In genomic region chr1:201582261-201582951, GRCh38 we compare ENCODE assay signal across 12 cellular contexts. TPM values are rescaled to one million over a fixed set of nuclear protein-coding genes. Genes with fewer than 3 reads are reported as not detected.
DNase-seq lines count a peak whose midpoint lies in the region; ATAC-seq and TF ChIP-seq lines count a peak whose summit lies in the region.
"Had no signal": no experiment of that assay in that cellular context is flagged by ENCODE, and none has a peak within 500 bp of the region (broad histone marks: within the 10 kb centered on the region; RNA-seq: fewer than 3 reads in every experiment).

No MANE protein-coding gene starts in this region.

- H4K20me1 ChIP-seq in OCI-LY7 (ENCODE audit: insufficient read depth, low read length) = no peaks in the 10 kb centered on the region

- peaks cover 28 to 30% of the 10 kb centered on the region in 2 donors for H3K27me3 Mint-ChIP-seq in natural killer cell treated with Interleukin-12 subunit alpha and Interleukin-12 subunit beta and Interleukin-15 and Interleukin-18, amount 100 ng/mL, for 72 hours
- H3K27me3 Mint-ChIP-seq in natural killer cell (ENCODE audit: low read depth in 2 of 2) (peaks cover 8 to 36% of the 10 kb centered on the region in 2 donors), brain (peaks cover under 1% of the 10 kb centered on the region)

- in situ Hi-C loops in GM13976 (cut with MboI; ENCODE audit: low sequenced_read_pairs, unreplicated experiment) = no loop called here

- H3K27ac ChIP-seq in OCI-LY7 (ENCODE audit: low read depth, low read length, poor library complexity, severe bottlenecking) = no peak overlapping the region
- H3K27ac ChIP-seq: suprapubic skin had no signal

- CTCF ChIA-PET in OCI-LY7 (lab: Charles Lee; ENCODE audit: unreplicated experiment) = no interaction called here

- H3K36me3 ChIP-seq in OCI-LY7 (ENCODE audit: insufficient read depth, low read length) = no peaks in the 10 kb centered on the region
- H3K36me3 ChIP-seq: suprapubic skin had no signal

- H3K27ac Mint-ChIP-seq in natural killer cell treated with Interleukin-12 subunit alpha and Interleukin-12 subunit beta and Interleukin-15 and Interleukin-18, amount 100 ng/mL, for 72 hours = no peak overlapping the region
- H3K27ac Mint-ChIP-seq in natural killer cell (no peak overlapping the region), brain (peak overlapping the region; percentile 77 to 95 (median 89))
- H3K27ac Mint-ChIP-seq: activated T-helper 17 cell treated with anti-CD3 and anti-CD28 coated beads, Interleukin-2, amount 50 U/mL, for 72 hours; CD4-positive, alpha-beta memory T cell; T-helper 1 cell treated with Interleukin-12 subunit alpha and Interleukin-12 subunit beta and Interleukin-4 antibody, amounts not matched to agents 30 μg/mL and 1 μg/mL, for 36 hours had no signal

- no peak overlapping the region for H2AFZ ChIP-seq in OCI-LY7 (ENCODE audit: low read length)

- no peak overlapping the region for H3K4me3 Mint-ChIP-seq in natural killer cell treated with Interleukin-12 subunit alpha and Interleukin-12 subunit beta and Interleukin-15 and Interleukin-18, amount 100 ng/mL, for 72 hours
- H3K4me3 Mint-ChIP-seq in natural killer cell = no peak overlapping the region
- no peak overlapping the region for H3K4me3 Mint-ChIP-seq in brain
- H3K4me3 Mint-ChIP-seq: activated T-helper 17 cell treated with anti-CD3 and anti-CD28 coated beads, Interleukin-2, amount 50 U/mL, for 72 hours; CD4-positive, alpha-beta memory T cell; T-helper 1 cell treated with Interleukin-12 subunit alpha and Interleukin-12 subunit beta and Interleukin-4 antibody, amounts not matched to agents 30 μg/mL and 1 μg/mL, for 36 hours had no signal

- POLR2A ChIA-PET in OCI-LY7 (lab: Charles Lee) = interaction anchor here (0.6 kb wide), 1 partner anchor 1158 kb away, joined by 3 read pairs; no protein-coding TSS in a partner anchor

- no peaks in the 10 kb centered on the region for H3K9me3 ChIP-seq in OCI-LY7 (ENCODE audit: low read length)
- H3K9me3 ChIP-seq: suprapubic skin had no signal

- intact Hi-C loops in natural killer cell (cut with micrococcal nuclease) = no loop called here
- intact Hi-C loops in OCI-LY7 (cut with micrococcal nuclease; ENCODE audit: unreplicated experiment) = no loop called here

- no TSS peak for BruUV-seq in OCI-LY7 (replicated peaks; lab: Mats Ljungman, UMichigan)

- H3K79me2 ChIP-seq in OCI-LY7 (ENCODE audit: insufficient read depth, low read depth, low read length) = no peaks in the 10 kb centered on the region

- no peaks in the 10 kb centered on the region for H3K4me1 Mint-ChIP-seq in natural killer cell treated with Interleukin-12 subunit alpha and Interleukin-12 subunit beta and Interleukin-15 and Interleukin-18, amount 100 ng/mL, for 72 hours (ENCODE audit: low read depth in 2 of 2)
- H3K4me1 Mint-ChIP-seq in natural killer cell = no peaks in the 10 kb centered on the region
- peaks cover 51% of the 10 kb centered on the region for H3K4me1 Mint-ChIP-seq in brain
- H3K4me1 Mint-ChIP-seq: activated T-helper 17 cell treated with anti-CD3 and anti-CD28 coated beads, Interleukin-2, amount 50 U/mL, for 72 hours; CD4-positive, alpha-beta memory T cell had no signal

- no peaks in the 10 kb centered on the region for H3K9me3 Mint-ChIP-seq in natural killer cell treated with Interleukin-12 subunit alpha and Interleukin-12 subunit beta and Interleukin-15 and Interleukin-18, amount 100 ng/mL, for 72 hours
- H3K9me3 Mint-ChIP-seq in natural killer cell = no peaks in the 10 kb centered on the region
- H3K9me3 Mint-ChIP-seq in brain = peaks cover 7 to 15% (median 10%) of the 10 kb centered on the region in 5 experiments
- H3K9me3 Mint-ChIP-seq: T-helper 1 cell treated with Interleukin-12 subunit alpha and Interleukin-12 subunit beta and Interleukin-4 antibody, amounts not matched to agents 30 μg/mL and 1 μg/mL, for 36 hours had no signal

- H3K36me3 Mint-ChIP-seq in natural killer cell treated with Interleukin-12 subunit alpha and Interleukin-12 subunit beta and Interleukin-15 and Interleukin-18, amount 100 ng/mL, for 72 hours = peaks cover 6% of the 10 kb centered on the region
- peaks cover 6% of the 10 kb centered on the region for H3K36me3 Mint-ChIP-seq in natural killer cell
- H3K36me3 Mint-ChIP-seq in brain = peaks cover 17% of the 10 kb centered on the region
- H3K36me3 Mint-ChIP-seq: CD4-positive, alpha-beta memory T cell had no signal

- H3K4me2 ChIP-seq in OCI-LY7 (ENCODE audit: low read length) = no peak overlapping the region

- peak in 1 of 2 donors; percentile 11 for ATAC-seq in natural killer cell treated with Interleukin-12 subunit alpha and Interleukin-12 subunit beta and Interleukin-15 and Interleukin-18, amount 100 ng/mL, for 72 hours
- ATAC-seq in natural killer cell (no peak), HG03095 (IDR thresholded peaks at IDR 0.05; ENCODE audit: unreplicated experiment) (no peak)
- ATAC-seq: activated T-helper 17 cell treated with anti-CD3 and anti-CD28 coated beads, Interleukin-2, amount 50 U/mL, for 72 hours had no signal

- no peak for TF ChIP-seq CTCF in natural killer cell (IDR thresholded peaks at IDR 0.05)
- TF ChIP-seq CTCF in brain (conservative IDR thresholded peaks at IDR 0.05) = no peak
- no peak for TF ChIP-seq CTCF in GM13976 (IDR thresholded peaks at IDR 0.05; ENCODE audit: borderline replicate concordance, control extremely low read depth, extremely low read depth, insufficient read depth, missing control alignments)
- TF ChIP-seq CTCF in OCI-LY7 (conservative IDR thresholded peaks at IDR 0.05; ENCODE audit: low read length) = no peak

- DNase-seq in natural killer cell treated with Interleukin-12 subunit alpha and Interleukin-12 subunit beta and Interleukin-15 and Interleukin-18, amount 100 ng/mL, for 72 hours (ENCODE audit: low spot score) = peak; percentile 37
- no peak for DNase-seq in natural killer cell
- peak; percentile 75 for DNase-seq in kidney tubule cell (ENCODE audit: low spot score)
- DNase-seq in GM13976 (ENCODE audit: low spot score) = no peak
- no peak for DNase-seq in NOMO-1 (lab: John Stamatoyannopoulos, UW; ENCODE audit: unreplicated experiment in 2 of 2)
- DNase-seq in OCI-LY7 (ENCODE audit: low spot score) = no peak
- DNase-seq: CD4-positive, alpha-beta memory T cell had no signal

- H3K4me1 ChIP-seq in OCI-LY7 (ENCODE audit: insufficient read depth, low read length, poor library complexity, severe bottlenecking) = no peaks in the 10 kb centered on the region

- H3K9me2 ChIP-seq in OCI-LY7 (ENCODE audit: insufficient read depth, low read length) = no peaks in the 10 kb centered on the region

- H3K4me3 ChIP-seq in OCI-LY7 (ENCODE audit: low read depth, low read length, poor library complexity, severe bottlenecking) = no peak overlapping the region
- H3K4me3 ChIP-seq: suprapubic skin had no signal

RNA-seq across cellular contexts. Expression of gene NAV1, which starts 43.5 kb away (rescaled TPM):
- total RNA-seq in natural killer cell treated with Interleukin-12 subunit alpha and Interleukin-12 subunit beta and Interleukin-15 and Interleukin-18, amount 100 ng/mL, for 72 hours = 1 to 10 TPM in 1 of 2 donors, under 1 TPM in 1; 0.21 to 1.2 TPM
- total RNA-seq in natural killer cell (1 to 10 TPM; 2.5 to 3.9 (median 2.8) TPM), OCI-LY7 (2022) (19.8 and 20.7 TPM in 2 replicates)
- polyA plus RNA-seq in brain (ENCODE audit: insufficient read depth, low read depth, low replicate concordance) = 55.4 TPM
- total RNA-seq in OCI-LY7 (2014; rRNA removed; shearing (Covaris generic)) = 2.5 and 4.2 TPM in 2 replicates

Comparison
In these comparisons a context has a peak if more than half of its experiments do, and no peak if none do; other contexts are left out.
1. DNase-seq: peak in natural killer cell treated with Interleukin-12 subunit alpha and Interleukin-12 subunit beta and Interleukin-15 and Interleukin-18, amount 100 ng/mL, for 72 hours (single experiment) and kidney tubule cell (single experiment); none in natural killer cell (single experiment), GM13976 (single experiment), NOMO-1 (0 of 2) and OCI-LY7 (single experiment).
2. H3K27ac Mint-ChIP-seq: peak in brain (5 of 5); none in natural killer cell treated with Interleukin-12 subunit alpha and Interleukin-12 subunit beta and Interleukin-15 and Interleukin-18, amount 100 ng/mL, for 72 hours (0 of 2) and natural killer cell (0 of 2).